Comparison of ENCODE assay signal across 8 cellular contexts in genomic region chr1:31939484-31940329, GRCh38. TPM values are rescaled to one million over a fixed set of nuclear protein-coding genes. Genes with fewer than 3 reads are reported as not detected.
DNase-seq lines count a peak whose midpoint lies in the region; ATAC-seq, FAIRE-seq and TF ChIP-seq lines count a peak whose summit lies in the region.

No MANE protein-coding gene starts in this region.

- no peak overlapping the region for H3K27ac Mint-ChIP-seq in WTC11

- peaks cover 36% of the 10 kb centered on the region for H3K79me2 ChIP-seq in Loucy (ENCODE audit: insufficient read depth, low read length)

- H3K9me3 ChIP-seq in BLaER1 treated with 17β-estradiol and CSF1 and Interleukin-3, amounts not matched to agents 10 nM and 100 nM (replicated peaks in 1 of 11), result no peaks in the 10 kb centered on the region
- no peaks in the 10 kb centered on the region for H3K9me3 ChIP-seq in Loucy (ENCODE audit: insufficient read depth, low read depth, low read length)

- DNase-seq in WTC11 (ENCODE audit: low spot score) (no peak), bronchial epithelial cell (ENCODE audit: low read depth) (peak; percentile 84), mucosa of gallbladder (ENCODE audit: low spot score) (peak; percentile 65)
- peak; percentile 78 for DNase-seq in stimulated activated naive CD4-positive, alpha-beta T cell treated with Interleukin-2 at 50 U/mL for 16 hours (lab: John Stamatoyannopoulos, UW)

- peaks cover 14% of the 10 kb centered on the region for H3K27me3 Mint-ChIP-seq in WTC11 (ENCODE audit: low read depth)

- peak overlapping the region; percentile 93 to 100 (median 98); a peak in 21 of 22 replicates for H3K9ac ChIP-seq in BLaER1 treated with 17β-estradiol and CSF1 and Interleukin-3, amounts not matched to agents 10 nM and 100 nM
- peak overlapping the region; percentile 62 for H3K9ac ChIP-seq in Loucy (ENCODE audit: low read depth, low read length, poor library complexity, severe bottlenecking)

- peaks cover 27 to 29% (median 28%) of the 10 kb centered on the region in 11 experiments for H4K20me1 ChIP-seq in BLaER1 treated with 17β-estradiol and CSF1 and Interleukin-3, amounts not matched to agents 10 nM and 100 nM
- H4K20me1 ChIP-seq in Loucy (ENCODE audit: insufficient read depth, low read length, poor library complexity, severe bottlenecking), result peaks cover 29% of the 10 kb centered on the region

- ATAC-seq in GM19043 (IDR thresholded peaks at IDR 0.05; ENCODE audit: low read depth, unreplicated experiment), result peak; percentile 35
- no peak for ATAC-seq in WTC11
- ATAC-seq in GM18498 (IDR thresholded peaks at IDR 0.05; ENCODE audit: unreplicated experiment), result no peak

- FAIRE-seq in bronchial epithelial cell (lab: Jason Lieb, UNC), result no peak

- peaks cover 0 to 9% (median 0%) of the 10 kb centered on the region in 11 experiments; a peak in 4 of 22 replicates for H3K36me3 ChIP-seq in BLaER1 treated with 17β-estradiol and CSF1 and Interleukin-3, amounts not matched to agents 10 nM and 100 nM
- H3K36me3 ChIP-seq in Loucy (ENCODE audit: insufficient read depth, low read length) (no peaks in the 10 kb centered on the region), bronchial epithelial cell (ENCODE audit: control insufficient read depth, insufficient read depth, low read length) (no peaks in the 10 kb centered on the region)

- H3K27ac ChIP-seq in BLaER1 treated with 17β-estradiol and CSF1 and Interleukin-3, amounts not matched to agents 10 nM and 100 nM, result peak overlapping the region; percentile 93 to 99 (median 98)

- POLR2A ChIA-PET in WTC11 (lab: Charles Lee), result interaction anchor here (0.6 to 1.8 kb wide), 5 partner anchors 11 to 24 kb away, joined by 3 to 9 read pairs (median 5); no protein-coding TSS in a partner anchor

- peaks cover 79 to 86% (median 83%) of the 10 kb centered on the region in 10 experiments for H3K4me1 ChIP-seq in BLaER1 treated with 17β-estradiol and CSF1 and Interleukin-3, amounts not matched to agents 10 nM and 100 nM
- peaks cover 64% of the 10 kb centered on the region for H3K4me1 ChIP-seq in Loucy (ENCODE audit: insufficient read depth, low read length, poor library complexity, severe bottlenecking)

- TF ChIP-seq CTCF in Loucy (conservative IDR thresholded peaks at IDR 0.05; ENCODE audit: low read length), result peak; percentile 72
- no peak for TF ChIP-seq CTCF in WTC11 (IDR thresholded peaks at IDR 0.05)
- TF ChIP-seq CTCF in bronchial epithelial cell (IDR thresholded peaks at IDR 0.05; ENCODE audit: insufficient read depth, low read length, severe bottlenecking), result peak; percentile 82

- H3K4me3 Mint-ChIP-seq in WTC11, result peak overlapping the region; percentile 26; the same call in 1 of the 2 replicates

- H3K9me3 Mint-ChIP-seq in WTC11, result no peaks in the 10 kb centered on the region

- peaks cover 50% of the 10 kb centered on the region for H3K4me1 Mint-ChIP-seq in WTC11

- H3F3A ChIP-seq in Loucy (ENCODE audit: low read depth), result peaks cover 17% of the 10 kb centered on the region; the same call in 1 of the 2 replicates

- H3K36me3 Mint-ChIP-seq in WTC11, result no peaks in the 10 kb centered on the region

- CTCF ChIA-PET in WTC11 (lab: Charles Lee), result interaction anchor here (0.6 to 4.0 kb wide), 10 partner anchors 13 to 180 kb away, joined by 3 to 48 read pairs (median 5); partner anchors contain the start of genes SPOCD1 and TMEM39B

- no peaks in the 10 kb centered on the region for H3K27me3 ChIP-seq in BLaER1 treated with 17β-estradiol and CSF1 and Interleukin-3, amounts not matched to agents 10 nM and 100 nM
- H3K27me3 ChIP-seq in Loucy (ENCODE audit: insufficient read depth, low read length, poor library complexity, severe bottlenecking) (no peaks in the 10 kb centered on the region), bronchial epithelial cell (ENCODE audit: control insufficient read depth, insufficient read depth, low read length) (no peaks in the 10 kb centered on the region)

- peak overlapping the region; percentile 34 for H2AFZ ChIP-seq in Loucy (ENCODE audit: low read length)

- no peaks in the 10 kb centered on the region for H3K9me2 ChIP-seq in Loucy (replicated peaks; ENCODE audit: low read depth, low read length)

- peak overlapping the region; percentile 74 to 93 (median 89) for H3K4me2 ChIP-seq in BLaER1 treated with 17β-estradiol and CSF1 and Interleukin-3, amounts not matched to agents 10 nM and 100 nM
- H3K4me2 ChIP-seq in Loucy (ENCODE audit: low read depth, low read length, poor library complexity, severe bottlenecking), result peak overlapping the region; percentile 56

- H3K4me3 ChIP-seq in BLaER1 treated with 17β-estradiol and CSF1 and Interleukin-3, amounts not matched to agents 10 nM and 100 nM, result peak overlapping the region in 1 of 10 experiments; percentile 29; a peak in 3 of 20 replicates
- H3K4me3 ChIP-seq in Loucy (ENCODE audit: low read length, poor library complexity, severe bottlenecking), result peak overlapping the region; percentile 41
- no peak overlapping the region for H3K4me3 ChIP-seq in bronchial epithelial cell (ENCODE audit: low read depth, low read length)

TF ChIP-seq in WTC11, 78 proteins besides CTCF, POLR2A, EP300 and RAD21:
- TF ChIP-seq CREM (CRISPR knock-in tag; IDR thresholded peaks at IDR 0.05) (no peak), ZBTB43 (CRISPR knock-in tag; IDR thresholded peaks at IDR 0.05) (no peak), FOXK1 (CRISPR knock-in tag; IDR thresholded peaks at IDR 0.05) (no peak), ZNF423 (CRISPR knock-in tag; IDR thresholded peaks at IDR 0.05) (peak; percentile 34; the same call in 1 of the 2 replicates), GABPB1 (CRISPR knock-in tag; IDR thresholded peaks at IDR 0.05) (peak; percentile 55), ZBTB21 (CRISPR knock-in tag; IDR thresholded peaks at IDR 0.05; ENCODE audit: borderline replicate concordance) (no peak), KAT7 (CRISPR knock-in tag; IDR thresholded peaks at IDR 0.05; ENCODE audit: borderline replicate concordance) (no peak)

RNA-seq across cellular contexts. Expression of gene PTP4A2, which starts 1.5 kb away (rescaled TPM):
- total RNA-seq in WTC11 (2021) (147 to 172 TPM (median 150 TPM) in 3 replicates), bronchial epithelial cell (221 and 276 TPM in 2 replicates), mucosa of gallbladder (274 TPM)
